Comparison of ENCODE assay signal across 1 cellular context in genomic region chr17:48149174-48150106, GRCh38.
TF ChIP-seq lines count a peak whose summit lies in the region.

No MANE protein-coding gene starts in this region.

TF ChIP-seq in HEK293, 187 proteins besides CTCF, POLR2A, EP300 and RAD21 (continued from another document and continues in another):
- TF ChIP-seq ZSCAN30 (tag by site-specific recombination; IDR thresholded peaks at IDR 0.05) (no peak; the same call in 1 of the 2 replicates), IKZF3 (tag by site-specific recombination; IDR thresholded peaks at IDR 0.05) (peak; percentile 69), ZNF629 (tag by site-specific recombination; IDR thresholded peaks at IDR 0.05) (peak; percentile 74), ZNF426 (tag by site-specific recombination; IDR thresholded peaks at IDR 0.05) (no peak), ZNF561 (tag by site-specific recombination; IDR thresholded peaks at IDR 0.05; ENCODE audit: borderline replicate concordance) (peak; percentile 41; the same call in 1 of the 2 replicates), ZNF274 (IDR thresholded peaks at IDR 0.05; ENCODE audit: low read length) (no peak), ZNF274 (tag by site-specific recombination; IDR thresholded peaks at IDR 0.05; ENCODE audit: borderline replicate concordance) (no peak), ZNF560 (tag by site-specific recombination; IDR thresholded peaks at IDR 0.05; ENCODE audit: borderline replicate concordance) (no peak), ZBTB1 (tag by site-specific recombination; IDR thresholded peaks at IDR 0.05) (no peak), ZSCAN16 (tag by site-specific recombination; IDR thresholded peaks at IDR 0.05) (no peak), ZNF169 (tag by site-specific recombination; IDR thresholded peaks at IDR 0.05) (no peak), ZNF354C (tag by site-specific recombination; IDR thresholded peaks at IDR 0.05; ENCODE audit: borderline replicate concordance, low read depth) (no peak), ZBTB8A (tag by site-specific recombination; IDR thresholded peaks at IDR 0.05) (peak; percentile 35; the same call in 1 of the 2 replicates), ZNF521 (tag by site-specific recombination; IDR thresholded peaks at IDR 0.05) (no peak), ZNF174 (tag by site-specific recombination; IDR thresholded peaks at IDR 0.05) (no peak), BCL6B (tag by site-specific recombination; IDR thresholded peaks at IDR 0.05) (no peak), ZNF335 (tag by site-specific recombination; conservative IDR thresholded peaks at IDR 0.05) (peak; percentile 68), ZNF473 (tag by site-specific recombination; IDR thresholded peaks at IDR 0.05) (no peak), ZEB2 (tag by site-specific recombination; IDR thresholded peaks at IDR 0.05) (peak; percentile 80), ZBTB48 (tag by site-specific recombination; IDR thresholded peaks at IDR 0.05) (peak; percentile 53; the same call in 1 of the 2 replicates), ZNF768 (tag by site-specific recombination; IDR thresholded peaks at IDR 0.05) (no peak), ZNF133 (tag by site-specific recombination; IDR thresholded peaks at IDR 0.05) (no peak), ZNF23 (tag by site-specific recombination; IDR thresholded peaks at IDR 0.05; ENCODE audit: borderline replicate concordance) (no peak), ZNF791 (tag by site-specific recombination; IDR thresholded peaks at IDR 0.05) (no peak), ZNF518A (tag by site-specific recombination; conservative IDR thresholded peaks at IDR 0.05; ENCODE audit: low read depth) (no peak), ZNF843 (tag by site-specific recombination; IDR thresholded peaks at IDR 0.05) (peak; percentile 63), YY2 (tag by site-specific recombination; IDR thresholded peaks at IDR 0.05) (no peak), ZNF529 (tag by site-specific recombination; IDR thresholded peaks at IDR 0.05; ENCODE audit: insufficient replicate concordance) (no peak), ZNF548 (tag by site-specific recombination; IDR thresholded peaks at IDR 0.05) (no peak), SP3 (tag by site-specific recombination; IDR thresholded peaks at IDR 0.05) (no peak), ZXDB (tag by site-specific recombination; IDR thresholded peaks at IDR 0.05) (no peak), ZNF664 (tag by site-specific recombination; IDR thresholded peaks at IDR 0.05) (peak; percentile 67), ZNF48 (tag by site-specific recombination; IDR thresholded peaks at IDR 0.05) (no peak), ZNF366 (tag by site-specific recombination; conservative IDR thresholded peaks at IDR 0.05) (peak; percentile 46; the same call in 1 of the 2 replicates), SETDB1 (IDR thresholded peaks at IDR 0.05; ENCODE audit: insufficient read length, low read length) (no peak), AEBP2 (tag by site-specific recombination; IDR thresholded peaks at IDR 0.05; ENCODE audit: borderline replicate concordance) (no peak), ZNF239 (tag by site-specific recombination; IDR thresholded peaks at IDR 0.05) (no peak), YY1 (tag by site-specific recombination; IDR thresholded peaks at IDR 0.05) (no peak), ZBTB21 (tag by site-specific recombination; IDR thresholded peaks at IDR 0.05) (no peak; the same call in 1 of the 2 replicates), GLIS1 (tag by site-specific recombination; IDR thresholded peaks at IDR 0.05) (peak; percentile 96), ZNF610 (tag by site-specific recombination; IDR thresholded peaks at IDR 0.05; ENCODE audit: borderline replicate concordance) (peak; percentile 30; the same call in 1 of the 2 replicates), ZNF488 (tag by site-specific recombination; IDR thresholded peaks at IDR 0.05) (no peak), ZNF626 (tag by site-specific recombination; IDR thresholded peaks at IDR 0.05) (no peak)
- TF ChIP-seq, protein P1, sequence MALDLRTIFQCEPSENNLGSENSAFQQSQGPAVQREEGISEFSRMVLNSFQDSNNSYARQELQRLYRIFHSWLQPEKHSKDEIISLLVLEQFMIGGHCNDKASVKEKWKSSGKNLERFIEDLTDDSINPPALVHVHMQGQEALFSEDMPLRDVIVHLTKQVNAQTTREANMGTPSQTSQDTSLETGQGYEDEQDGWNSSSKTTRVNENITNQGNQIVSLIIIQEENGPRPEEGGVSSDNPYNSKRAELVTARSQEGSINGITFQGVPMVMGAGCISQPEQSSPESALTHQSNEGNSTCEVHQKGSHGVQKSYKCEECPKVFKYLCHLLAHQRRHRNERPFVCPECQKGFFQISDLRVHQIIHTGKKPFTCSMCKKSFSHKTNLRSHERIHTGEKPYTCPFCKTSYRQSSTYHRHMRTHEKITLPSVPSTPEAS (tag by site-specific recombination; IDR thresholded peaks at IDR 0.05) = no peak
- TF ChIP-seq, protein P2, sequence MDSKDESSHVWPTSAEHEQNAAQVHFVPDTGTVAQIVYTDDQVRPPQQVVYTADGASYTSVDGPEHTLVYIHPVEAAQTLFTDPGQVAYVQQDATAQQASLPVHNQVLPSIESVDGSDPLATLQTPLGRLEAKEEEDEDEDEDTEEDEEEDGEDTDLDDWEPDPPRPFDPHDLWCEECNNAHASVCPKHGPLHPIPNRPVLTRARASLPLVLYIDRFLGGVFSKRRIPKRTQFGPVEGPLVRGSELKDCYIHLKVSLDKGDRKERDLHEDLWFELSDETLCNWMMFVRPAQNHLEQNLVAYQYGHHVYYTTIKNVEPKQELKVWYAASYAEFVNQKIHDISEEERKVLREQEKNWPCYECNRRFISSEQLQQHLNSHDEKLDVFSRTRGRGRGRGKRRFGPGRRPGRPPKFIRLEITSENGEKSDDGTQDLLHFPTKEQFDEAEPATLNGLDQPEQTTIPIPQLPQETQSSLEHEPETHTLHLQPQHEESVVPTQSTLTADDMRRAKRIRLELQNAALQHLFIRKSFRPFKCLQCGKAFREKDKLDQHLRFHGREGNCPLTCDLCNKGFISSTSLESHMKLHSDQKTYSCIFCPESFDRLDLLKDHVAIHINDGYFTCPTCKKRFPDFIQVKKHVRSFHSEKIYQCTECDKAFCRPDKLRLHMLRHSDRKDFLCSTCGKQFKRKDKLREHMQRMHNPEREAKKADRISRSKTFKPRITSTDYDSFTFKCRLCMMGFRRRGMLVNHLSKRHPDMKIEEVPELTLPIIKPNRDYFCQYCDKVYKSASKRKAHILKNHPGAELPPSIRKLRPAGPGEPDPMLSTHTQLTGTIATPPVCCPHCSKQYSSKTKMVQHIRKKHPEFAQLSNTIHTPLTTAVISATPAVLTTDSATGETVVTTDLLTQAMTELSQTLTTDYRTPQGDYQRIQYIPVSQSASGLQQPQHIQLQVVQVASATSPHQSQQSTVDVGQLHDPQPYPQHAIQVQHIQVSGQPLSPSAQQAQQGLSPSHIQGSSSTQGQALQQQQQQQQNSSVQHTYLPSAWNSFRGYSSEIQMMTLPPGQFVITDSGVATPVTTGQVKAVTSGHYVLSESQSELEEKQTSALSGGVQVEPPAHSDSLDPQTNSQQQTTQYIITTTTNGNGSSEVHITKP (tag by site-specific recombination; IDR thresholded peaks at IDR 0.05) = peak; percentile 90
- TF ChIP-seq, protein P3, sequence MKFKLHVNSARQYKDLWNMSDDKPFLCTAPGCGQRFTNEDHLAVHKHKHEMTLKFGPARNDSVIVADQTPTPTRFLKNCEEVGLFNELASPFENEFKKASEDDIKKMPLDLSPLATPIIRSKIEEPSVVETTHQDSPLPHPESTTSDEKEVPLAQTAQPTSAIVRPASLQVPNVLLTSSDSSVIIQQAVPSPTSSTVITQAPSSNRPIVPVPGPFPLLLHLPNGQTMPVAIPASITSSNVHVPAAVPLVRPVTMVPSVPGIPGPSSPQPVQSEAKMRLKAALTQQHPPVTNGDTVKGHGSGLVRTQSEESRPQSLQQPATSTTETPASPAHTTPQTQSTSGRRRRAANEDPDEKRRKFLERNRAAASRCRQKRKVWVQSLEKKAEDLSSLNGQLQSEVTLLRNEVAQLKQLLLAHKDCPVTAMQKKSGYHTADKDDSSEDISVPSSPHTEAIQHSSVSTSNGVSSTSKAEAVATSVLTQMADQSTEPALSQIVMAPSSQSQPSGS (tag by site-specific recombination; IDR thresholded peaks at IDR 0.05; ENCODE audit: low read depth) = peak; percentile 61; the same call in 1 of the 2 replicates
- TF ChIP-seq, protein P4, sequence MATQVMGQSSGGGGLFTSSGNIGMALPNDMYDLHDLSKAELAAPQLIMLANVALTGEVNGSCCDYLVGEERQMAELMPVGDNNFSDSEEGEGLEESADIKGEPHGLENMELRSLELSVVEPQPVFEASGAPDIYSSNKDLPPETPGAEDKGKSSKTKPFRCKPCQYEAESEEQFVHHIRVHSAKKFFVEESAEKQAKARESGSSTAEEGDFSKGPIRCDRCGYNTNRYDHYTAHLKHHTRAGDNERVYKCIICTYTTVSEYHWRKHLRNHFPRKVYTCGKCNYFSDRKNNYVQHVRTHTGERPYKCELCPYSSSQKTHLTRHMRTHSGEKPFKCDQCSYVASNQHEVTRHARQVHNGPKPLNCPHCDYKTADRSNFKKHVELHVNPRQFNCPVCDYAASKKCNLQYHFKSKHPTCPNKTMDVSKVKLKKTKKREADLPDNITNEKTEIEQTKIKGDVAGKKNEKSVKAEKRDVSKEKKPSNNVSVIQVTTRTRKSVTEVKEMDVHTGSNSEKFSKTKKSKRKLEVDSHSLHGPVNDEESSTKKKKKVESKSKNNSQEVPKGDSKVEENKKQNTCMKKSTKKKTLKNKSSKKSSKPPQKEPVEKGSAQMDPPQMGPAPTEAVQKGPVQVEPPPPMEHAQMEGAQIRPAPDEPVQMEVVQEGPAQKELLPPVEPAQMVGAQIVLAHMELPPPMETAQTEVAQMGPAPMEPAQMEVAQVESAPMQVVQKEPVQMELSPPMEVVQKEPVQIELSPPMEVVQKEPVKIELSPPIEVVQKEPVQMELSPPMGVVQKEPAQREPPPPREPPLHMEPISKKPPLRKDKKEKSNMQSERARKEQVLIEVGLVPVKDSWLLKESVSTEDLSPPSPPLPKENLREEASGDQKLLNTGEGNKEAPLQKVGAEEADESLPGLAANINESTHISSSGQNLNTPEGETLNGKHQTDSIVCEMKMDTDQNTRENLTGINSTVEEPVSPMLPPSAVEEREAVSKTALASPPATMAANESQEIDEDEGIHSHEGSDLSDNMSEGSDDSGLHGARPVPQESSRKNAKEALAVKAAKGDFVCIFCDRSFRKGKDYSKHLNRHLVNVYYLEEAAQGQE (tag by site-specific recombination; IDR thresholded peaks at IDR 0.05) = no peak
